25 cellular contexts compared by ENCODE assay signal in the genomic region with DNA sequence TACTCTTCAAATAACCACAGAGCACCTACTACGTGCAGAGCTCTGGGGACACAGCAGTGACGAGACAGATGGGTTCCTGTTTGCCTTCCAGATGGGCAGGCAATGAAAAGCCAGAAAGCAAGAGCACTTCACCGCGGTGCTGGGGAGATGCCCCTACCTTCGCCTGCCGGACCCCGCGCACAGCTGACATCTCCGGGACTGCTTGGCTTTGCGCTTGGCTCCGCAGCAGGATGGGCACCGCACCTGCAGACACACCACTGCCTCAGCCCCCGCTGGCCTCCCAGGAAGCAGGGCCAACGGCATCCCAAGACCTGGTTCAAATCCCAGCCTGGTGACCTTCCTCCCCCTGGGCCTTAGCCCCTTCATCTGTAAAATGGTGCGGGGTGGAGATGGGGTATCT. TPM values are rescaled to one million over a fixed set of nuclear protein-coding genes. Genes with fewer than 3 reads are reported as not detected.
"Had no signal": no experiment of that assay in that cellular context is flagged by ENCODE, and none has a peak within 500 bp of the region (broad histone marks: within the 10 kb centered on the region; RNA-seq: fewer than 3 reads in every experiment).

No MANE protein-coding gene starts in this region.

- ATAC-seq: left lung; naive thymus-derived CD8-positive, alpha-beta T cell had no signal

- FAIRE-seq: endometrium had no signal

- H3K27ac Mint-ChIP-seq: activated CD4-positive, alpha-beta memory T cell treated with anti-CD3 and anti-CD28 coated beads for 36 hours; activated naive CD8-positive, alpha-beta T cell treated with anti-CD3 and anti-CD28 coated beads for 36 hours; mesothelial cell of epicardium had no signal

- H3K4me3 Mint-ChIP-seq: activated CD4-positive, alpha-beta memory T cell treated with anti-CD3 and anti-CD28 coated beads for 36 hours; activated naive CD8-positive, alpha-beta T cell treated with anti-CD3 and anti-CD28 coated beads for 36 hours; mesothelial cell of epicardium; T-helper 1 cell treated with Interleukin-12 subunit alpha and Interleukin-12 subunit beta and Interleukin-4 antibody, amounts not matched to agents 30 μg/mL and 1 μg/mL, for 36 hours had no signal

- DNase-seq: activated CD4-positive, alpha-beta memory T cell treated with anti-CD3 and anti-CD28 coated beads for 36 hours; activated CD4-positive, alpha-beta T cell treated with anti-CD3 and anti-CD28 coated beads for 48 hours; activated naive CD4-positive, alpha-beta T cell treated with Interleukin-2 at 50 U/mL for 16 hours; activated naive CD8-positive, alpha-beta T cell treated with anti-CD3 and anti-CD28 coated beads for 36 hours; activated T-cell treated with anti-CD3 and anti-CD28 coated beads, Interleukin-2, amount 50 U/mL, for 48 hours; cortex of kidney; effector CD4-positive, alpha-beta T cell; foreskin fibroblast; left lung; naive thymus-derived CD8-positive, alpha-beta T cell; nucleus accumbens; spleen; stimulated activated CD4-positive, alpha-beta T cell treated with anti-CD3 and anti-CD28 coated beads, Interleukin-4, amount 100 ng/mL, for 1 hour; stimulated activated naive CD4-positive, alpha-beta T cell treated with Interleukin-2 at 50 U/mL for 16 hours; upper lobe of left lung had no signal

- H3K4me1 ChIP-seq: breast epithelium had no signal

- H3K4me3 ChIP-seq: breast epithelium, left lung, spleen, thoracic aorta, upper lobe of left lung had no signal

- H3K27ac ChIP-seq: breast epithelium, left lung, spleen, thoracic aorta, upper lobe of left lung had no signal

- H3K9me3 Mint-ChIP-seq: activated CD4-positive, alpha-beta memory T cell treated with anti-CD3 and anti-CD28 coated beads for 36 hours; activated naive CD8-positive, alpha-beta T cell treated with anti-CD3 and anti-CD28 coated beads for 36 hours; mesothelial cell of epicardium; naive thymus-derived CD8-positive, alpha-beta T cell; T-helper 1 cell treated with Interleukin-12 subunit alpha and Interleukin-12 subunit beta and Interleukin-4 antibody, amounts not matched to agents 30 μg/mL and 1 μg/mL, for 36 hours had no signal

- H3K36me3 Mint-ChIP-seq: activated CD4-positive, alpha-beta memory T cell treated with anti-CD3 and anti-CD28 coated beads for 36 hours; activated naive CD8-positive, alpha-beta T cell treated with anti-CD3 and anti-CD28 coated beads for 36 hours; mesothelial cell of epicardium; naive thymus-derived CD8-positive, alpha-beta T cell had no signal

- H3K9me3 ChIP-seq: breast epithelium, left lung, spleen, thoracic aorta, upper lobe of left lung had no signal

RNA-seq across cellular contexts. Expression of gene SSUH2, which starts 17.1 kb away (rescaled TPM):
- total RNA-seq: activated CD4-positive, alpha-beta memory T cell treated with anti-CD3 and anti-CD28 coated beads for 36 hours; epithelial cell of proximal tubule; fibroblast of lung; kidney epithelial cell; lung microvascular endothelial cell; naive thymus-derived CD8-positive, alpha-beta T cell; renal cortical epithelial cell had no signal
- polyA plus RNA-seq: naive thymus-derived CD8-positive, alpha-beta T cell had no signal
